ENCODE assay signal across 17 cellular contexts in genomic region chr3:42148086-42148842, GRCh38. TPM values are rescaled to one million over a fixed set of nuclear protein-coding genes. Genes with fewer than 3 reads are reported as not detected.
DNase-seq lines count a peak whose midpoint lies in the region; FAIRE-seq and TF ChIP-seq lines count a peak whose summit lies in the region.
"Had no signal": no experiment of that assay in that cellular context is flagged by ENCODE, and none has a peak within 500 bp of the region (broad histone marks: within the 10 kb centered on the region; RNA-seq: fewer than 3 reads in every experiment).

No MANE protein-coding gene starts in this region.

- H3K9ac ChIP-seq in BLaER1 treated with 17β-estradiol and CSF1 and Interleukin-3, amounts not matched to agents 10 nM and 100 nM, result no peak overlapping the region; a peak in 1 of 22 replicates
- no peak overlapping the region for H3K9ac ChIP-seq in astrocyte (ENCODE audit: low read length)

- H3K27ac Mint-ChIP-seq in HFFc6, result no peak overlapping the region
- no peak overlapping the region for H3K27ac Mint-ChIP-seq in astrocyte (ENCODE audit: unreplicated experiment)
- H3K27ac Mint-ChIP-seq: CD8-positive, alpha-beta T cell; dendritic cell treated with granulocyte-macrophage colony-stimulating factor and Interleukin-4, amounts not matched to agents 40 ng/mL and 50 ng/mL, for 4 days had no signal

- peaks cover 0 to 29% (median 4%) of the 10 kb centered on the region in 11 experiments; a peak in 7 of 22 replicates for H3K36me3 ChIP-seq in BLaER1 treated with 17β-estradiol and CSF1 and Interleukin-3, amounts not matched to agents 10 nM and 100 nM
- no peaks in the 10 kb centered on the region for H3K36me3 ChIP-seq in astrocyte (ENCODE audit: insufficient read depth, low read length)
- H3K36me3 ChIP-seq in neutrophil, result no peaks in the 10 kb centered on the region
- no peaks in the 10 kb centered on the region for H3K36me3 ChIP-seq in small intestine (ENCODE audit: control insufficient read depth in 2 of 2, insufficient read depth in 2 of 2, low read length in 2 of 2)
- H3K36me3 ChIP-seq: breast epithelium, right atrium auricular region had no signal

- H3K4me1 Mint-ChIP-seq in HFFc6 (ENCODE audit: low read depth) (peaks cover 45% of the 10 kb centered on the region), astrocyte (ENCODE audit: low read depth, unreplicated experiment) (peaks cover 12% of the 10 kb centered on the region)

- H3K36me3 Mint-ChIP-seq in HFFc6 (ENCODE audit: low read depth) (0 out of 2 replicates have a peak, but pooled peaks cover 12% of the 10 kb centered on the region), astrocyte (ENCODE audit: low read depth, unreplicated experiment) (peaks cover 2% of the 10 kb centered on the region)
- H3K36me3 Mint-ChIP-seq: CD8-positive, alpha-beta T cell had no signal

- H3K9me3 Mint-ChIP-seq in HFFc6 (no peaks in the 10 kb centered on the region), astrocyte (ENCODE audit: unreplicated experiment) (no peaks in the 10 kb centered on the region)
- H3K9me3 Mint-ChIP-seq: CD8-positive, alpha-beta T cell; dendritic cell treated with granulocyte-macrophage colony-stimulating factor and Interleukin-4, amounts not matched to agents 40 ng/mL and 50 ng/mL, for 4 days had no signal

- TF ChIP-seq CTCF in HFFc6 (IDR thresholded peaks at IDR 0.05) (no peak), astrocyte (IDR thresholded peaks at IDR 0.05; ENCODE audit: insufficient read depth, low read depth, low read length) (no peak), neutrophil (IDR thresholded peaks at IDR 0.05) (no peak)

- FAIRE-seq in astrocyte (lab: Jason Lieb, UNC) (no peak), urothelium cell line (lab: Jason Lieb, UNC) (no peak), small intestine (lab: Jason Lieb, UNC) (no peak)
- FAIRE-seq: GM12878 had no signal

- H2AFZ ChIP-seq in astrocyte (ENCODE audit: low read depth, low read length), result no peak overlapping the region

- H3K4me3 ChIP-seq in BLaER1 treated with 17β-estradiol and CSF1 and Interleukin-3, amounts not matched to agents 10 nM and 100 nM, result no peak overlapping the region
- H3K4me3 ChIP-seq in astrocyte (ENCODE audit: insufficient read depth, low read depth, low read length) (no peak overlapping the region), neutrophil (ENCODE audit: low read depth in 1 of 2, low read length in 1 of 2) (no peak overlapping the region), small intestine (ENCODE audit: low read depth in 1 of 2, low read length in 2 of 2) (no peak overlapping the region)
- H3K4me3 ChIP-seq: breast epithelium, GM12878, lung, right atrium auricular region had no signal

- no peak for DNase-seq in HFFc6
- DNase-seq in astrocyte (ENCODE audit: low read depth), result no peak
- DNase-seq in urothelium cell line (ENCODE audit: low spot score), result no peak
- DNase-seq in small intestine, result no peak
- no peak for DNase-seq in OCI-M1 (lab: John Stamatoyannopoulos, UW)
- DNase-seq: activated CD4-positive, alpha-beta T cell treated with anti-CD3 and anti-CD28 coated beads for 1 hour; CD8-positive, alpha-beta T cell; NCI-H1417; stimulated activated CD4-positive, alpha-beta T cell treated with anti-CD3 and anti-CD28 coated beads, Interleukin-12 subunit alpha, Interleukin-12 subunit beta, amount 100 ng/mL, for 4 hours had no signal

- H4K20me1 ChIP-seq in BLaER1 treated with 17β-estradiol and CSF1 and Interleukin-3, amounts not matched to agents 10 nM and 100 nM, result peaks cover 14 to 99% (median 49%) of the 10 kb centered on the region in 11 experiments; a peak in 17 of 22 replicates
- peaks cover 86% of the 10 kb centered on the region for H4K20me1 ChIP-seq in astrocyte (ENCODE audit: insufficient read depth, low read length)

- peak overlapping the region in 3 of 11 experiments; percentile 16 to 45 (median 27); a peak in 3 of 22 replicates for H3K27ac ChIP-seq in BLaER1 treated with 17β-estradiol and CSF1 and Interleukin-3, amounts not matched to agents 10 nM and 100 nM
- no peak overlapping the region for H3K27ac ChIP-seq in astrocyte (ENCODE audit: low read depth, low read length)
- peak overlapping the region; percentile 31 for H3K27ac ChIP-seq in neutrophil
- peak overlapping the region in 1 of 2 donors; percentile 27 for H3K27ac ChIP-seq in small intestine (ENCODE audit: low read depth in 1 of 2, low read length in 1 of 2)
- H3K27ac ChIP-seq: right atrium auricular region, RWPE1 had no signal

- 59 to 64% (median 62%) methylated on average over 5 of the region's 5 CpGs for WGBS in small intestine, 3 donors

- H3K4me2 ChIP-seq in BLaER1 treated with 17β-estradiol and CSF1 and Interleukin-3, amounts not matched to agents 10 nM and 100 nM, result peak overlapping the region in 9 of 11 experiments; percentile 5 to 72 (median 65); a peak in 17 of 22 replicates
- peak overlapping the region; percentile 57 for H3K4me2 ChIP-seq in astrocyte (ENCODE audit: low read length)

- no peaks in the 10 kb centered on the region for H3K27me3 ChIP-seq in BLaER1 treated with 17β-estradiol and CSF1 and Interleukin-3, amounts not matched to agents 10 nM and 100 nM
- no peaks in the 10 kb centered on the region for H3K27me3 ChIP-seq in astrocyte (ENCODE audit: insufficient read depth, low read length)
- no peaks in the 10 kb centered on the region for H3K27me3 ChIP-seq in neutrophil
- no peaks in the 10 kb centered on the region for H3K27me3 ChIP-seq in small intestine (ENCODE audit: control insufficient read depth in 2 of 2, insufficient read depth in 2 of 2, low read length in 2 of 2)
- H3K27me3 ChIP-seq: breast epithelium, right atrium auricular region had no signal

- peaks cover 8% of the 10 kb centered on the region for H3K27me3 Mint-ChIP-seq in HFFc6 (ENCODE audit: insufficient read depth)
- H3K27me3 Mint-ChIP-seq in astrocyte (ENCODE audit: low read depth, unreplicated experiment), result no peaks in the 10 kb centered on the region
- H3K27me3 Mint-ChIP-seq: dendritic cell treated with granulocyte-macrophage colony-stimulating factor and Interleukin-4, amounts not matched to agents 40 ng/mL and 50 ng/mL, for 4 days had no signal

- H3K4me3 Mint-ChIP-seq in HFFc6 (0 out of 2 replicates have a peak overlapping the region, but pooled peaks have one; percentile 44), astrocyte (ENCODE audit: unreplicated experiment) (no peak overlapping the region)
- H3K4me3 Mint-ChIP-seq: CD8-positive, alpha-beta T cell; dendritic cell treated with granulocyte-macrophage colony-stimulating factor and Interleukin-4, amounts not matched to agents 40 ng/mL and 50 ng/mL, for 4 days had no signal

- H3K79me2 ChIP-seq in astrocyte (ENCODE audit: insufficient read depth, low read length), result peaks cover 11% of the 10 kb centered on the region

- H3K4me1 ChIP-seq in BLaER1 treated with 17β-estradiol and CSF1 and Interleukin-3, amounts not matched to agents 10 nM and 100 nM, result peaks cover 35 to 47% (median 38%) of the 10 kb centered on the region in 10 experiments
- H3K4me1 ChIP-seq in astrocyte (ENCODE audit: insufficient read depth, low read length) (no peaks in the 10 kb centered on the region), neutrophil (ENCODE audit: control insufficient read depth in 1 of 2, insufficient read depth in 1 of 2, low read depth in 1 of 2, low read length in 1 of 2) (peaks cover 21 to 34% of the 10 kb centered on the region in 2 experiments), small intestine (ENCODE audit: control insufficient read depth in 2 of 2, insufficient read depth in 1 of 2, low read depth in 1 of 2, low read length in 1 of 2) (peaks cover 4 to 13% of the 10 kb centered on the region in 2 donors)

- no peaks in the 10 kb centered on the region for H3K9me3 ChIP-seq in BLaER1 treated with 17β-estradiol and CSF1 and Interleukin-3, amounts not matched to agents 10 nM and 100 nM (replicated peaks in 1 of 11)
- no peaks in the 10 kb centered on the region for H3K9me3 ChIP-seq in astrocyte (ENCODE audit: insufficient read depth, low read depth, low read length)
- no peaks in the 10 kb centered on the region for H3K9me3 ChIP-seq in neutrophil
- no peaks in the 10 kb centered on the region for H3K9me3 ChIP-seq in small intestine (ENCODE audit: control insufficient read depth, low read depth)
- H3K9me3 ChIP-seq: breast epithelium, right atrium auricular region had no signal

RNA-seq across cellular contexts. Expression of gene TRAK1, which starts 57.1 kb away (rescaled TPM):
- total RNA-seq in HFFc6 (2021; fragmentation: NEBNext Ultra II Directional; extraction: Animal tissue kit (Norgen Biotek cat#: 25700)), result 10 to 100 TPM; 50.6 to 54.3 (median 52.3) TPM
- total RNA-seq in astrocyte, result 52.3 and 56.2 TPM in 2 replicates
- polyA plus RNA-seq in small intestine, result 10 to 100 TPM; 20.9 to 74.7 (median 36.5) TPM
